8 cellular contexts compared by ENCODE assay signal in genomic region chr4:184453402-184454160, GRCh38. TPM values are rescaled to one million over a fixed set of nuclear protein-coding genes. Genes with fewer than 3 reads are reported as not detected.
DNase-seq lines count a peak whose midpoint lies in the region; ATAC-seq and TF ChIP-seq lines count a peak whose summit lies in the region.

No MANE protein-coding gene starts in this region.

- H3K27ac Mint-ChIP-seq in activated CD4-positive, alpha-beta T cell treated with anti-CD3 and anti-CD28 coated beads, Interleukin-2, amount 10 ng/mL, durations not matched to agents 24 days and 14 days, result peak overlapping the region; percentile 86
- H3K27ac Mint-ChIP-seq in nephron, result peak overlapping the region; percentile 84 to 89 (median 88)

- DNase-seq in ELR (ENCODE audit: low read depth), result peak; percentile 88
- DNase-seq in HT-29 (ENCODE audit: low spot score), result peak; percentile 7
- DNase-seq in activated CD4-positive, alpha-beta T cell treated with anti-CD3 and anti-CD28 coated beads, Interleukin-2, amount 10 ng/mL, durations not matched to agents 24 days and 14 days, result peak; percentile 84
- DNase-seq in epidermal melanocyte (ENCODE audit: insufficient read length, low spot score), result peak; percentile 73
- DNase-seq in DMS153 treated with DMSO at 0.1 percent for 48 hours (lab: John Stamatoyannopoulos, UW; ENCODE audit: unreplicated experiment), result no peak
- DNase-seq in NCI-H128 (lab: John Stamatoyannopoulos, UW; ENCODE audit: unreplicated experiment), result no peak

- peaks cover 52% of the 10 kb centered on the region for H3K4me1 Mint-ChIP-seq in activated CD4-positive, alpha-beta T cell treated with anti-CD3 and anti-CD28 coated beads, Interleukin-2, amount 10 ng/mL, durations not matched to agents 24 days and 14 days
- H3K4me1 Mint-ChIP-seq in nephron, result peaks cover 39% of the 10 kb centered on the region

- no peaks in the 10 kb centered on the region for H3K27me3 Mint-ChIP-seq in activated CD4-positive, alpha-beta T cell treated with anti-CD3 and anti-CD28 coated beads, Interleukin-2, amount 10 ng/mL, durations not matched to agents 24 days and 14 days
- no peaks in the 10 kb centered on the region for H3K27me3 Mint-ChIP-seq in nephron (ENCODE audit: low read depth)

- TF ChIP-seq CTCF in nephron (IDR thresholded peaks at IDR 0.05; ENCODE audit: unreplicated experiment in 3 of 3), result no peak

- no peaks in the 10 kb centered on the region for H3K9me3 Mint-ChIP-seq in activated CD4-positive, alpha-beta T cell treated with anti-CD3 and anti-CD28 coated beads, Interleukin-2, amount 10 ng/mL, durations not matched to agents 24 days and 14 days
- H3K9me3 Mint-ChIP-seq in nephron, result no peaks in the 10 kb centered on the region

- intact Hi-C loops in activated CD4-positive, alpha-beta T cell treated with anti-CD3 and anti-CD28 coated beads, Interleukin-2, amount 10 ng/mL, durations not matched to agents 24 days and 14 days (cut with micrococcal nuclease), result no loop called here

- peak; percentile 85 for ATAC-seq in GM21528 (IDR thresholded peaks at IDR 0.05; ENCODE audit: low FRiP score, unreplicated experiment)

- peaks cover 41% of the 10 kb centered on the region for H3K36me3 Mint-ChIP-seq in activated CD4-positive, alpha-beta T cell treated with anti-CD3 and anti-CD28 coated beads, Interleukin-2, amount 10 ng/mL, durations not matched to agents 24 days and 14 days (ENCODE audit: low read depth)
- no peaks in the 10 kb centered on the region for H3K36me3 Mint-ChIP-seq in nephron (ENCODE audit: low read depth)

- H3K4me3 Mint-ChIP-seq in activated CD4-positive, alpha-beta T cell treated with anti-CD3 and anti-CD28 coated beads, Interleukin-2, amount 10 ng/mL, durations not matched to agents 24 days and 14 days, result peak overlapping the region; percentile 73
- H3K4me3 Mint-ChIP-seq in nephron, result peak overlapping the region in 2 of 3 experiments; percentile 19 to 28

RNA-seq across cellular contexts. Expression of gene IRF2, which starts 20.8 kb away (rescaled TPM):
- 6.6 and 9.2 TPM in 2 replicates for total RNA-seq in HT-29 (2014; rRNA removed; shearing (Covaris generic))
- 48.7 and 50.0 TPM in 2 replicates for total RNA-seq in activated CD4-positive, alpha-beta T cell treated with anti-CD3 and anti-CD28 coated beads, Interleukin-2, amount 10 ng/mL, durations not matched to agents 24 days and 14 days

Comparison
In these comparisons a context has a peak if more than half of its experiments do, and no peak if none do; other contexts are left out.
1. DNase-seq: peak in ELR (single experiment), HT-29 (single experiment), activated CD4-positive, alpha-beta T cell treated with anti-CD3 and anti-CD28 coated beads, Interleukin-2, amount 10 ng/mL, durations not matched to agents 24 days and 14 days (single experiment) and epidermal melanocyte (single experiment); none in DMS153 treated with DMSO at 0.1 percent for 48 hours (single experiment) and NCI-H128 (single experiment).